1 cellular context compared by ENCODE assay signal in the genomic region with DNA sequence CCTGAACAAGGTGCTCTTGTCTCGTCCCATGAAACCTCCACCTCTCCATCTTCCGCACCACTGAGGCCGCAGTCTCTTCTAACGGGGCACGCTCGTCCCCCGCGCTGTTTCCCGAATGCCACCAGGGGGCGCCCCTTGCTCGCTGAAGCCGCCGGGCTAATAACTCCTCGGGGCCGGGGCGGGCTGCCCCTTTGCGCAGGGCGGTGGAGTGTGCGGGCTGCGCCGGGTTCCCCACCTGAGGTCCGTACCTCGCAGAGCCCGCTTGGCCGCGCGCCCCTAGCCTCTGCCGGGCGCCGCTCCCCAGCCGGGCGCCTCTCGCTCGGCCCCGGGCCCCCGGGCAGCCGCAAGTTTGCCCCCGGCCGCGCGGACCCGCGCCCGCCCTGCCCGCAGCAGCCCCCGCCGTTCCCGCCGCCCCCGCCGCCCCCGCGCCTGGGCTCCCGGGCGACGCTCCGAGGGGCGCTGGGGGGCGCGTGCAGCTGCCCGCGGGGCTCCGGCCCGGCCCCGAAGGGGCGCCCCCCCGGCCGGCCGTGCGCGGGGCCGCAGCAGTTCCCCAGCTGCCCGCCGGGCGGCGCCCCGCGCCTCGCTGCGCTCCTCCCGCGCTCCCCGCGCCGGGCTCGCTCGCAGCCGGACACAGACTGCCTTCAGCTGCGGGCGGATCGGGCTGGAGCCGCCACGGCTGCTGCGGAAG.
TF ChIP-seq lines count a peak whose summit lies in the region.

GRIK4 (plus strand) TSS at position 633 of the 688 bp plus-strand sequence. CDS start 148,571 bp downstream, outside the sequence.

TF ChIP-seq in HepG2, 621 proteins besides CTCF, POLR2A, EP300 and RAD21 (continued from another document and continues in another):
- no peak for TF ChIP-seq NFAT5 (CRISPR knock-in tag; IDR thresholded peaks at IDR 0.05)
- TF ChIP-seq FIP1L1 (IDR thresholded peaks at IDR 0.05; ENCODE audit: borderline replicate concordance, insufficient read depth, low read depth, low read length) = no peak
- TF ChIP-seq, protein P1, sequence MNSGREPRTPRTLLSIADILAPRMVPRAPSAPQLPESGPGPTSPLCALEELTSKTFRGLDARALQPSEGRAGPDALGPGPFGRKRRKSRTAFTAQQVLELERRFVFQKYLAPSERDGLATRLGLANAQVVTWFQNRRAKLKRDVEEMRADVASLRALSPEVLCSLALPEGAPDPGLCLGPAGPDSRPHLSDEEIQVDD (CRISPR knock-in tag; IDR thresholded peaks at IDR 0.05; ENCODE audit: borderline replicate concordance) = no peak
- TF ChIP-seq TMF1 (CRISPR knock-in tag; IDR thresholded peaks at IDR 0.05; ENCODE audit: low read depth) = no peak
- no peak for TF ChIP-seq ZBTB1 (CRISPR knock-in tag; IDR thresholded peaks at IDR 0.05; ENCODE audit: borderline replicate concordance)
- TF ChIP-seq TSC22D2 (CRISPR knock-in tag; IDR thresholded peaks at IDR 0.05; ENCODE audit: borderline replicate concordance) = no peak
- TF ChIP-seq FOXO4 (CRISPR knock-in tag; conservative IDR thresholded peaks at IDR 0.05) = no peak
- TF ChIP-seq HNRNPLL (IDR thresholded peaks at IDR 0.05; ENCODE audit: low read depth, low read length, poor library complexity, severe bottlenecking) = peak; percentile 44
- TF ChIP-seq ZNF234 (CRISPR knock-in tag; conservative IDR thresholded peaks at IDR 0.05) = no peak
- TF ChIP-seq YY1 (IDR thresholded peaks at IDR 0.05; ENCODE audit: insufficient read depth, insufficient replicate concordance, low read depth, low read length) = peak; percentile 41
- 0 out of 2 replicates have a peak, but pooled peaks have one; percentile 20 for TF ChIP-seq FOSL2 (CRISPR knock-in tag; IDR thresholded peaks at IDR 0.05)
- TF ChIP-seq MAZ (IDR thresholded peaks at IDR 0.05; ENCODE audit: borderline replicate concordance, low read depth, low read length) = peak; percentile 64; the same call in 1 of the 2 replicates
- TF ChIP-seq MAZ (CRISPR knock-in tag; IDR thresholded peaks at IDR 0.05; ENCODE audit: low read depth) = no peak
- TF ChIP-seq, protein P2, sequence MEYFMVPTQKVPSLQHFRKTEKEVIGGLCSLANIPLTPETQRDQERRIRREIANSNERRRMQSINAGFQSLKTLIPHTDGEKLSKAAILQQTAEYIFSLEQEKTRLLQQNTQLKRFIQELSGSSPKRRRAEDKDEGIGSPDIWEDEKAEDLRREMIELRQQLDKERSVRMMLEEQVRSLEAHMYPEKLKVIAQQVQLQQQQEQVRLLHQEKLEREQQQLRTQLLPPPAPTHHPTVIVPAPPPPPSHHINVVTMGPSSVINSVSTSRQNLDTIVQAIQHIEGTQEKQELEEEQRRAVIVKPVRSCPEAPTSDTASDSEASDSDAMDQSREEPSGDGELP (IDR thresholded peaks at IDR 0.05; ENCODE audit: borderline replicate concordance, low read depth) = peak; percentile 16; the same call in 1 of the 2 replicates
- no peak for TF ChIP-seq ZNF34 (CRISPR knock-in tag; IDR thresholded peaks at IDR 0.05; ENCODE audit: borderline replicate concordance)
- TF ChIP-seq BCLAF1 (IDR thresholded peaks at IDR 0.05) = no peak
- TF ChIP-seq CCAR2 (optimal IDR thresholded peaks at IDR 0.05; ENCODE audit: low read depth, low read length) = no peak
- TF ChIP-seq CAMTA2 (CRISPR knock-in tag; IDR thresholded peaks at IDR 0.05; ENCODE audit: borderline replicate concordance) = no peak
- no peak for TF ChIP-seq MIER2 (CRISPR knock-in tag; IDR thresholded peaks at IDR 0.05)
- TF ChIP-seq TRAFD1 (CRISPR knock-in tag; IDR thresholded peaks at IDR 0.05; ENCODE audit: borderline replicate concordance) = no peak
- TF ChIP-seq, protein P3, sequence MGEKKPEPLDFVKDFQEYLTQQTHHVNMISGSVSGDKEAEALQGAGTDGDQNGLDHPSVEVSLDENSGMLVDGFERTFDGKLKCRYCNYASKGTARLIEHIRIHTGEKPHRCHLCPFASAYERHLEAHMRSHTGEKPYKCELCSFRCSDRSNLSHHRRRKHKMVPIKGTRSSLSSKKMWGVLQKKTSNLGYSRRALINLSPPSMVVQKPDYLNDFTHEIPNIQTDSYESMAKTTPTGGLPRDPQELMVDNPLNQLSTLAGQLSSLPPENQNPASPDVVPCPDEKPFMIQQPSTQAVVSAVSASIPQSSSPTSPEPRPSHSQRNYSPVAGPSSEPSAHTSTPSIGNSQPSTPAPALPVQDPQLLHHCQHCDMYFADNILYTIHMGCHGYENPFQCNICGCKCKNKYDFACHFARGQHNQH (CRISPR knock-in tag; IDR thresholded peaks at IDR 0.05) = no peak
- TF ChIP-seq FOXC1 (CRISPR knock-in tag; IDR thresholded peaks at IDR 0.05; ENCODE audit: borderline replicate concordance) = 0 out of 2 replicates have a peak, but pooled peaks have one; percentile 3
- TF ChIP-seq PREB (CRISPR knock-in tag; IDR thresholded peaks at IDR 0.05) = no peak
- no peak for TF ChIP-seq CBX1 (IDR thresholded peaks at IDR 0.05; ENCODE audit: low read depth)
- TF ChIP-seq ZFY (CRISPR knock-in tag; IDR thresholded peaks at IDR 0.05) = no peak
- peak; percentile 47 for TF ChIP-seq TEAD3 (CRISPR knock-in tag; optimal IDR thresholded peaks at IDR 0.05; ENCODE audit: borderline replicate concordance)
- TF ChIP-seq GATAD2A (CRISPR knock-in tag; IDR thresholded peaks at IDR 0.05) = peak; percentile 19; the same call in 1 of the 2 replicates
- TF ChIP-seq STAG1 (CRISPR knock-in tag; IDR thresholded peaks at IDR 0.05) = peak; percentile 98
- no peak for TF ChIP-seq ARID3A (IDR thresholded peaks at IDR 0.05; ENCODE audit: low read depth, low read length)
- TF ChIP-seq, protein P4, sequence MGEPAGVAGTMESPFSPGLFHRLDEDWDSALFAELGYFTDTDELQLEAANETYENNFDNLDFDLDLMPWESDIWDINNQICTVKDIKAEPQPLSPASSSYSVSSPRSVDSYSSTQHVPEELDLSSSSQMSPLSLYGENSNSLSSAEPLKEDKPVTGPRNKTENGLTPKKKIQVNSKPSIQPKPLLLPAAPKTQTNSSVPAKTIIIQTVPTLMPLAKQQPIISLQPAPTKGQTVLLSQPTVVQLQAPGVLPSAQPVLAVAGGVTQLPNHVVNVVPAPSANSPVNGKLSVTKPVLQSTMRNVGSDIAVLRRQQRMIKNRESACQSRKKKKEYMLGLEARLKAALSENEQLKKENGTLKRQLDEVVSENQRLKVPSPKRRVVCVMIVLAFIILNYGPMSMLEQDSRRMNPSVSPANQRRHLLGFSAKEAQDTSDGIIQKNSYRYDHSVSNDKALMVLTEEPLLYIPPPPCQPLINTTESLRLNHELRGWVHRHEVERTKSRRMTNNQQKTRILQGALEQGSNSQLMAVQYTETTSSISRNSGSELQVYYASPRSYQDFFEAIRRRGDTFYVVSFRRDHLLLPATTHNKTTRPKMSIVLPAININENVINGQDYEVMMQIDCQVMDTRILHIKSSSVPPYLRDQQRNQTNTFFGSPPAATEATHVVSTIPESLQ (CRISPR knock-in tag; conservative IDR thresholded peaks at IDR 0.05) = no peak
- no peak for TF ChIP-seq MLLT10 (CRISPR knock-in tag; IDR thresholded peaks at IDR 0.05)
- no peak for TF ChIP-seq ZNF550 (CRISPR knock-in tag; IDR thresholded peaks at IDR 0.05; ENCODE audit: borderline replicate concordance)
- peak; percentile 59 for TF ChIP-seq ZNF777 (CRISPR knock-in tag; IDR thresholded peaks at IDR 0.05)
- no peak for TF ChIP-seq ZNF124 (CRISPR knock-in tag; IDR thresholded peaks at IDR 0.05)
- TF ChIP-seq XRCC5 (optimal IDR thresholded peaks at IDR 0.05; ENCODE audit: low read length) = peak; percentile 37
- TF ChIP-seq ZNF382 (CRISPR knock-in tag; IDR thresholded peaks at IDR 0.05; ENCODE audit: borderline replicate concordance) = no peak
- peak; percentile 41; the same call in 1 of the 2 replicates for TF ChIP-seq SALL1 (CRISPR knock-in tag; IDR thresholded peaks at IDR 0.05)
- TF ChIP-seq THAP11 (CRISPR knock-in tag; IDR thresholded peaks at IDR 0.05) = no peak
- no peak for TF ChIP-seq ZNF720 (CRISPR knock-in tag; IDR thresholded peaks at IDR 0.05)
